ENCODE assay signal across 13 cellular contexts in genomic region chr4:113469023-113469390, GRCh38.
DNase-seq lines count a peak whose midpoint lies in the region; ATAC-seq, FAIRE-seq and TF ChIP-seq lines count a peak whose summit lies in the region.
"Had no signal": no experiment of that assay in that cellular context is flagged by ENCODE, and none has a peak within 500 bp of the region (broad histone marks: within the 10 kb centered on the region; RNA-seq: fewer than 3 reads in every experiment).

No MANE protein-coding gene starts in this region.

- no peak for TF ChIP-seq CTCF in HFFc6 (IDR thresholded peaks at IDR 0.05)
- no peak for TF ChIP-seq CTCF in brain microvascular endothelial cell (IDR thresholded peaks at IDR 0.05; ENCODE audit: low read depth, low read length, missing control alignments)
- TF ChIP-seq CTCF in right atrium auricular region (IDR thresholded peaks at IDR 0.05): no peak
- no peak for TF ChIP-seq CTCF in stomach (IDR thresholded peaks at IDR 0.05)

- peaks cover 10% of the 10 kb centered on the region for H3K27me3 Mint-ChIP-seq in HFFc6 (ENCODE audit: insufficient read depth)
- H3K27me3 Mint-ChIP-seq: T-cell had no signal

- no peaks in the 10 kb centered on the region for H3K27me3 ChIP-seq in brain microvascular endothelial cell (replicated peaks)
- no peaks in the 10 kb centered on the region for H3K27me3 ChIP-seq in right atrium auricular region
- H3K27me3 ChIP-seq in stomach: no peaks in the 10 kb centered on the region

- H3K4me1 ChIP-seq in right atrium auricular region (peaks cover 0 to 43% of the 10 kb centered on the region in 2 donors), stomach (peaks cover 0 to 56% (median 19%) of the 10 kb centered on the region in 4 donors)

- peaks cover 37% of the 10 kb centered on the region for H3K36me3 Mint-ChIP-seq in HFFc6 (ENCODE audit: low read depth)

- H3K9me3 Mint-ChIP-seq in HFFc6: no peaks in the 10 kb centered on the region
- H3K9me3 Mint-ChIP-seq: T-cell had no signal

- H3K4me1 Mint-ChIP-seq in HFFc6 (ENCODE audit: low read depth): peaks cover 72% of the 10 kb centered on the region

- no peak for ATAC-seq in HG02884 (IDR thresholded peaks at IDR 0.05; ENCODE audit: unreplicated experiment)
- ATAC-seq: T-cell had no signal

- H3K4me3 Mint-ChIP-seq in HFFc6: peak overlapping the region; percentile 85; the same call in 1 of the 2 replicates
- H3K4me3 Mint-ChIP-seq: T-cell had no signal

- 42 to 90% (median 58%) methylated on average over 1 of the region's 1 CpG for WGBS in stomach, 5 donors

- no peak for DNase-seq in HFFc6
- DNase-seq in brain microvascular endothelial cell: no peak
- no peak for DNase-seq in right atrium auricular region (ENCODE audit: low spot score)
- DNase-seq in stomach: no peak
- no peak for DNase-seq in GM19240 (ENCODE audit: insufficient read length, low spot score)
- no peak for DNase-seq in GM12891 (ENCODE audit: insufficient read length, low spot score)
- no peak for DNase-seq in NCI-H2029 treated with DMSO at 0.1 percent for 48 hours (lab: John Stamatoyannopoulos, UW)
- DNase-seq: activated CD8-positive, alpha-beta memory T cell treated with anti-CD3 and anti-CD28 coated beads for 24 hours; MM.1S; NCI-H748 treated with DMSO at 0.1 percent for 48 hours; T-cell had no signal

- peak overlapping the region; percentile 76 for H3K27ac ChIP-seq in brain microvascular endothelial cell
- H3K27ac ChIP-seq in right atrium auricular region: peak overlapping the region; percentile 86 to 94
- H3K27ac ChIP-seq in stomach: peak overlapping the region in 4 of 5 donors; percentile 77 to 86 (median 84)

- in situ Hi-C loops in brain microvascular endothelial cell (cut with HindIII; ENCODE audit: low pct_ligation_motif_present, low sequenced_read_pairs): no loop called here

- H3K36me3 ChIP-seq in brain microvascular endothelial cell (replicated peaks): no peaks in the 10 kb centered on the region
- peaks cover 15% of the 10 kb centered on the region for H3K36me3 ChIP-seq in right atrium auricular region
- H3K36me3 ChIP-seq in stomach: peaks cover 0 to 15% (median 14%) of the 10 kb centered on the region in 4 donors

- H3K4me3 ChIP-seq in brain microvascular endothelial cell (ENCODE audit: low read depth, low read length): no peak overlapping the region
- no peak overlapping the region for H3K4me3 ChIP-seq in right atrium auricular region
- no peak overlapping the region for H3K4me3 ChIP-seq in stomach

- H3K9me3 ChIP-seq in right atrium auricular region (no peaks in the 10 kb centered on the region), stomach (no peaks in the 10 kb centered on the region)

- no peak for FAIRE-seq in GM12891 (lab: Jason Lieb, UNC)
- FAIRE-seq: colon had no signal

- no peak for TF ChIP-seq POLR2A in stomach (IDR thresholded peaks at IDR 0.05)
- TF ChIP-seq POLR2A in GM12891 (IDR thresholded peaks at IDR 0.05; ENCODE audit: low read depth, low read length): no peak

- peak overlapping the region; percentile 99 for H3K27ac Mint-ChIP-seq in HFFc6

- intact Hi-C loops in stomach (cut with DNase I; ENCODE audit: low total_unique reads): no loop called here

- no peak for TF ChIP-seq EP300 in stomach (IDR thresholded peaks at IDR 0.05)

TF ChIP-seq in GM12891, 5 proteins besides CTCF, POLR2A, EP300 and RAD21:
- no peak for TF ChIP-seq SPI1 (IDR thresholded peaks at IDR 0.05; ENCODE audit: low read depth, low read length)
- no peak for TF ChIP-seq POLR2AphosphoS5 (IDR thresholded peaks at IDR 0.05; ENCODE audit: low read depth, low read length)
